1 cellular context compared by ENCODE assay signal in genomic region chr5:168086736-168087135, GRCh38.
TF ChIP-seq lines count a peak whose summit lies in the region.

No MANE protein-coding gene starts in this region.

TF ChIP-seq in HepG2, 621 proteins besides CTCF, POLR2A, EP300 and RAD21 (continued from another document):
- TF ChIP-seq, protein P1, sequence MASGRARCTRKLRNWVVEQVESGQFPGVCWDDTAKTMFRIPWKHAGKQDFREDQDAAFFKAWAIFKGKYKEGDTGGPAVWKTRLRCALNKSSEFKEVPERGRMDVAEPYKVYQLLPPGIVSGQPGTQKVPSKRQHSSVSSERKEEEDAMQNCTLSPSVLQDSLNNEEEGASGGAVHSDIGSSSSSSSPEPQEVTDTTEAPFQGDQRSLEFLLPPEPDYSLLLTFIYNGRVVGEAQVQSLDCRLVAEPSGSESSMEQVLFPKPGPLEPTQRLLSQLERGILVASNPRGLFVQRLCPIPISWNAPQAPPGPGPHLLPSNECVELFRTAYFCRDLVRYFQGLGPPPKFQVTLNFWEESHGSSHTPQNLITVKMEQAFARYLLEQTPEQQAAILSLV (CRISPR knock-in tag; IDR thresholded peaks at IDR 0.05; ENCODE audit: borderline replicate concordance) = no peak
